25 cellular contexts compared by ENCODE assay signal in the genomic region with DNA sequence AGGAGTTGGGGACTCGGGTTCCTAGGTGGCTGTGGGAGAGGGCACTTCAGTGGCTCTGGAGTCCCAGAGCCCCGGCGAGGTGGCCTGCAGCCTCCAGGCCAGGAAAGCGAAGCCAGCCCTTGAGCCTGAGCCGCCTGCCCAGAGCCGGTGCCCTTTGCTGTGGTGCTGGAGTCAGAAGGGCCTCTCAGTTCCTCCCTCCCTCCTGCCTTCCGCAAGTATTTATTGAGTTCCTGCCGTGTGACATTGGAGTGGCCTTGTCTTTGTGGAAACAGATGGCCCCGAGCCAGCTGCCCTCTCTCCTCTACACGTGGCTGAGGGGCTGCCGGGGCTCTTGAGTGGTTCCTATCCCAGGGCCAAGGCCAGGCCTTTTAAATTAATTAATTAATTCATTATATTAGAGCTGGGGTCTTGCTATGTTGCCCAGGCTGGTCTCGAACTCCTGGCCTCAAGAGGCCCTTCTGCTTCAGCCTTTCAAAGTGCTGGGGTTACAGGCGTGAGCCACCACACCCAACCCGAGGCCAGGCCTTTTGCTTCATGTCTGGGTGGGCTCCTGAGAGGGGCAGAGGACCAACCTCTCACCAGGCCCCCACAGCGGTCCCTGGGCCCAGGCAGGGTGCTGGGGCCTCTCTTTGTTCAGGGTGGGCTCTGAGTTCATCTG. TPM values are rescaled to one million over a fixed set of nuclear protein-coding genes. Genes with fewer than 3 reads are reported as not detected.
A peak's percentile ranks its signal among the peaks of the same experiment; 100 is the strongest.
DNase-seq lines count a peak whose midpoint lies in the region; ATAC-seq, FAIRE-seq and TF ChIP-seq lines count a peak whose summit lies in the region.
"Had no signal": no experiment of that assay in that cellular context is flagged by ENCODE, and none has a peak within 500 bp of the region (broad histone marks: within the 10 kb centered on the region; RNA-seq: fewer than 3 reads in every experiment).

No MANE protein-coding gene starts in this region.

- peak overlapping the region in 1 of 2 donors; percentile 12 for H3K27ac Mint-ChIP-seq in natural killer cell treated with Interleukin-12 subunit alpha and Interleukin-12 subunit beta and Interleukin-15 and Interleukin-18, amount 100 ng/mL, for 72 hours
- peak overlapping the region in 1 of 2 donors; percentile 76 for H3K27ac Mint-ChIP-seq in natural killer cell
- H3K27ac Mint-ChIP-seq in naive thymus-derived CD8-positive, alpha-beta T cell, result peak overlapping the region in 6 of 10 donors; percentile 48 to 90 (median 66)
- H3K27ac Mint-ChIP-seq: IgD-negative memory B cell; memory B cell; nephron progenitor cell; stimulated activated memory B cell treated with anti-CD40 and anti-IgM and Interleukin-4, amounts not matched to agents 10 μg/mL and 1 μg/mL and 100 μg/mL, for 72 hours had no signal

- POLR2A ChIA-PET in K562 (lab: Yijun Ruan, JAX), result no interaction called here
- POLR2A ChIA-PET in naive thymus-derived CD8-positive, alpha-beta T cell (lab: Charles Lee), result interaction anchor here (0.9 to 3.3 kb wide), 3 partner anchors 12 to 46 kb away, joined by 3 to 21 read pairs (median 5); a partner anchor contains a TSS

- no peaks in the 10 kb centered on the region for H3K27me3 Mint-ChIP-seq in natural killer cell treated with Interleukin-12 subunit alpha and Interleukin-12 subunit beta and Interleukin-15 and Interleukin-18, amount 100 ng/mL, for 72 hours
- H3K27me3 Mint-ChIP-seq in natural killer cell (ENCODE audit: low read depth in 2 of 2), result no peaks in the 10 kb centered on the region
- H3K27me3 Mint-ChIP-seq in naive thymus-derived CD8-positive, alpha-beta T cell, result no peaks in the 10 kb centered on the region

- H3K9me1 ChIP-seq in K562 (ENCODE audit: control insufficient read depth, insufficient read depth, low read length), result no peaks in the 10 kb centered on the region

- no peaks in the 10 kb centered on the region for H4K20me1 ChIP-seq in K562 (replicated peaks; ENCODE audit: control insufficient read depth, insufficient read depth, low read length)

- in situ Hi-C loops in K562 (cut with MboI), result no loop called here

- H3K36me3 Mint-ChIP-seq in natural killer cell treated with Interleukin-12 subunit alpha and Interleukin-12 subunit beta and Interleukin-15 and Interleukin-18, amount 100 ng/mL, for 72 hours, result no peaks in the 10 kb centered on the region
- no peaks in the 10 kb centered on the region for H3K36me3 Mint-ChIP-seq in natural killer cell
- no peaks in the 10 kb centered on the region for H3K36me3 Mint-ChIP-seq in naive thymus-derived CD8-positive, alpha-beta T cell
- H3K36me3 Mint-ChIP-seq: memory B cell; stimulated activated memory B cell treated with anti-CD40 and anti-IgM and Interleukin-4, amounts not matched to agents 10 μg/mL and 1 μg/mL and 100 μg/mL, for 72 hours had no signal

- H3K4me1 ChIP-seq in K562 (replicated peaks in 1 of 2; ENCODE audit: control insufficient read depth in 2 of 2, insufficient read depth in 2 of 2, low read length in 2 of 2), result peaks cover 0 to 12% of the 10 kb centered on the region in 2 experiments; a peak in 3 of 5 replicates
- no peaks in the 10 kb centered on the region for H3K4me1 ChIP-seq in aorta (ENCODE audit: control insufficient read depth in 1 of 2, insufficient read depth in 2 of 2, low read length in 2 of 2)

- no peak for TF ChIP-seq RAD21 in K562 (CRISPR knock-in tag; conservative IDR thresholded peaks at IDR 0.05 in 1 of 2, IDR thresholded peaks at IDR 0.05 in 1 of 2)

- H3K27me3 ChIP-seq in K562 (ENCODE audit: control insufficient read depth in 2 of 2, insufficient read depth in 2 of 2, low read length in 2 of 2) (peaks cover 0 to 3% of the 10 kb centered on the region in 2 experiments; a peak in 2 of 5 replicates), aorta (ENCODE audit: control insufficient read depth in 1 of 2, insufficient read depth in 2 of 2, low read length in 1 of 2) (no peaks in the 10 kb centered on the region)

- no peak for TF ChIP-seq POLR2A in K562 (conservative IDR thresholded peaks at IDR 0.05)

- no peak for TF ChIP-seq EP300 in K562 (IDR thresholded peaks at IDR 0.05; ENCODE audit: low read length)

- H3K4me3 Mint-ChIP-seq in natural killer cell treated with Interleukin-12 subunit alpha and Interleukin-12 subunit beta and Interleukin-15 and Interleukin-18, amount 100 ng/mL, for 72 hours, result no peak overlapping the region
- no peak overlapping the region for H3K4me3 Mint-ChIP-seq in natural killer cell
- H3K4me3 Mint-ChIP-seq in naive thymus-derived CD8-positive, alpha-beta T cell, result no peak overlapping the region
- H3K4me3 Mint-ChIP-seq: IgD-negative memory B cell; memory B cell; nephron progenitor cell; stimulated activated memory B cell treated with anti-CD40 and anti-IgM and Interleukin-4, amounts not matched to agents 10 μg/mL and 1 μg/mL and 100 μg/mL, for 72 hours had no signal

- CTCF ChIA-PET in K562 (lab: Yijun Ruan, JAX; ENCODE audit: low intra/inter-chr PET ratio), result no interaction called here

- 54% methylated on average over 15 of the region's 15 CpGs for WGBS in K562 (ENCODE audit: insufficient coverage, low coverage, missing lambda C conversion rate)
- 91 to 94% methylated on average over 15 of the region's 15 CpGs for WGBS in aorta, 2 donors

- peak; percentile 58 for DNase-seq in natural killer cell treated with Interleukin-12 subunit alpha and Interleukin-12 subunit beta and Interleukin-15 and Interleukin-18, amount 100 ng/mL, for 72 hours (ENCODE audit: low spot score)
- DNase-seq in natural killer cell, result no peak
- no peak for DNase-seq in K562 (ENCODE audit: extremely low read depth in 1 of 4, low spot score in 3 of 4)
- no peak for DNase-seq in naive thymus-derived CD8-positive, alpha-beta T cell
- no peak for DNase-seq in aorta
- no peak for DNase-seq in coronary artery (ENCODE audit: low spot score)
- DNase-seq: activated CD4-positive, alpha-beta T cell treated with anti-CD3 and anti-CD28 coated beads, Interleukin-2, amount 50 U/mL, for 48 hours; activated naive CD4-positive, alpha-beta T cell; amygdala; central memory CD4-positive, alpha-beta T cell; DMS 273 treated with DMSO at 0.1 percent for 48 hours; NCI-H526; nephron progenitor cell; posterior cingulate gyrus; stimulated activated CD4-positive, alpha-beta T cell treated with anti-CD3 and anti-CD28 coated beads, Interleukin-1b, Interleukin-23, amount 100 ng/mL, for 48 hours had no signal

- no peak for FAIRE-seq in K562 (lab: Jason Lieb, UNC)
- FAIRE-seq: G401.6, H54, keratinocyte had no signal

- H3K27ac ChIP-seq in K562 (ENCODE audit: extremely low read depth, low read depth, low read length), result no peak overlapping the region
- H3K27ac ChIP-seq in aorta (ENCODE audit: low read depth in 1 of 2, low read length in 2 of 2), result no peak overlapping the region
- no peak overlapping the region for H3K27ac ChIP-seq in coronary artery
- H3K27ac ChIP-seq: thoracic aorta had no signal

- TF ChIP-seq CTCF in natural killer cell (IDR thresholded peaks at IDR 0.05) (no peak), K562 (IDR thresholded peaks at IDR 0.05 in 2 of 3, conservative IDR thresholded peaks at IDR 0.05 in 1 of 3; ENCODE audit: insufficient read depth in 2 of 3, low read depth in 1 of 3, low read length in 3 of 3) (no peak), coronary artery (IDR thresholded peaks at IDR 0.05) (no peak)

- no peaks in the 10 kb centered on the region for H3K79me2 ChIP-seq in K562 (ENCODE audit: control insufficient read depth, insufficient read depth, low read length)

- intact Hi-C loops in natural killer cell (cut with micrococcal nuclease) (loop anchor here (5.0 kb wide), 1 partner anchor 46 kb away; a partner anchor contains a TSS), K562 (cut with micrococcal nuclease) (no loop called here), aorta (cut with DNase I) (no loop called here)

- peaks cover 27 to 36% of the 10 kb centered on the region in 2 donors for H3K4me1 Mint-ChIP-seq in natural killer cell treated with Interleukin-12 subunit alpha and Interleukin-12 subunit beta and Interleukin-15 and Interleukin-18, amount 100 ng/mL, for 72 hours (ENCODE audit: low read depth in 2 of 2)
- H3K4me1 Mint-ChIP-seq in natural killer cell, result peaks cover 31 to 52% of the 10 kb centered on the region in 2 donors
- H3K4me1 Mint-ChIP-seq in naive thymus-derived CD8-positive, alpha-beta T cell, result peaks cover 23 to 60% (median 49%) of the 10 kb centered on the region in 4 donors

- H3K4me3 ChIP-seq in K562 (no peak overlapping the region), aorta (ENCODE audit: low read length in 2 of 2) (no peak overlapping the region), coronary artery (no peak overlapping the region)
- H3K4me3 ChIP-seq: thoracic aorta had no signal

- H3K36me3 ChIP-seq in K562 (ENCODE audit: control insufficient read depth, insufficient read depth, low read length) (no peaks in the 10 kb centered on the region), aorta (ENCODE audit: control insufficient read depth in 1 of 2, insufficient read depth in 2 of 2, low read length in 1 of 2) (no peaks in the 10 kb centered on the region)
- H3K36me3 ChIP-seq: thoracic aorta had no signal

- H3K9me3 Mint-ChIP-seq in natural killer cell treated with Interleukin-12 subunit alpha and Interleukin-12 subunit beta and Interleukin-15 and Interleukin-18, amount 100 ng/mL, for 72 hours, result no peaks in the 10 kb centered on the region
- H3K9me3 Mint-ChIP-seq in natural killer cell, result no peaks in the 10 kb centered on the region
- H3K9me3 Mint-ChIP-seq in naive thymus-derived CD8-positive, alpha-beta T cell, result no peaks in the 10 kb centered on the region
- H3K9me3 Mint-ChIP-seq: memory B cell; nephron progenitor cell; stimulated activated memory B cell treated with anti-CD40 and anti-IgM and Interleukin-4, amounts not matched to agents 10 μg/mL and 1 μg/mL and 100 μg/mL, for 72 hours had no signal

- no TSS peak for BruUV-seq in K562 (replicated peaks; lab: Mats Ljungman, UMichigan)

- H3K4me2 ChIP-seq in K562 (ENCODE audit: insufficient read depth, low read length), result no peak overlapping the region

- H3K9me3 ChIP-seq in K562 (replicated peaks; ENCODE audit: control insufficient read depth, insufficient read depth, low read depth, low read length) (no peaks in the 10 kb centered on the region), aorta (ENCODE audit: control insufficient read depth, low read length) (no peaks in the 10 kb centered on the region)
- H3K9me3 ChIP-seq: thoracic aorta had no signal

- no peak overlapping the region; a peak in 1 of 4 replicates for H3K9ac ChIP-seq in K562 (ENCODE audit: insufficient read depth in 1 of 2, low read depth in 2 of 2, low read length in 2 of 2)

- H2AFZ ChIP-seq in K562 (ENCODE audit: low read depth, low read length), result no peak overlapping the region

- no peak for ATAC-seq in natural killer cell treated with Interleukin-12 subunit alpha and Interleukin-12 subunit beta and Interleukin-15 and Interleukin-18, amount 100 ng/mL, for 72 hours
- ATAC-seq in natural killer cell, result no peak
- ATAC-seq in K562, result no peak
- no peak for ATAC-seq in naive thymus-derived CD8-positive, alpha-beta T cell
- ATAC-seq in aorta (ENCODE audit: low FRiP score), result peak; percentile 9
- no peak for ATAC-seq in HG03521 (IDR thresholded peaks at IDR 0.05; ENCODE audit: unreplicated experiment)
- ATAC-seq in GM19395 (IDR thresholded peaks at IDR 0.05; ENCODE audit: unreplicated experiment), result no peak
- ATAC-seq: SK-N-SH treated with all-trans-retinoic acid at 6 μM for 48 hours; stimulated activated memory B cell treated with anti-CD40 and anti-IgM and Interleukin-4, amounts not matched to agents 10 μg/mL and 1 μg/mL and 100 μg/mL, for 72 hours had no signal

RNA-seq across cellular contexts. Expression of a gene that starts 45.6 kb away (rescaled TPM):
- 1 to 10 TPM in 1 of 2 donors, under 1 TPM in 1; 0.64 to 1.8 TPM for total RNA-seq in natural killer cell treated with Interleukin-12 subunit alpha and Interleukin-12 subunit beta and Interleukin-15 and Interleukin-18, amount 100 ng/mL, for 72 hours
- 1 to 10 TPM; 1.4 to 3.9 (median 2.8) TPM for total RNA-seq in natural killer cell
- 0.25 and 1.5 TPM in 2 replicates for total RNA-seq in K562 (2011; cell fraction: chromatin; rRNA removed; ENCODE audit: low replicate concordance)
- 2.9 and 4.7 TPM in 2 replicates for total RNA-seq in K562 (2011; cell fraction: nucleolus; rRNA removed)
- 1.9 and 2.3 TPM in 2 replicates for total RNA-seq in K562 (2011; cell fraction: nucleoplasm; rRNA removed)
- total RNA-seq in K562 (2014; rRNA removed), result 11.9 and 13.6 TPM in 2 replicates
- total RNA-seq in K562 (2014; rRNA removed; fragmentation: Illumina TruSeq; extraction: Trizol), result 0.19 and 0.22 TPM in 2 replicates
- total RNA-seq in K562 (2015; rRNA removed; fragmentation: Illumina TruSeq; extraction: Trizol), result 0.76 and 1.3 TPM in 2 replicates
- 4.9 and 5.7 TPM in 2 replicates for total RNA-seq in K562 (2021)
- 0.52 and 1.6 TPM in 2 replicates for polyA plus RNA-seq in K562 (2011; rRNA removed)
- polyA plus RNA-seq in K562 (2011; cell fraction: cytosol; rRNA removed), result 2.4 and 5.6 TPM in 2 replicates
- polyA plus RNA-seq in K562 (2011; cell fraction: nucleus; rRNA removed), result 4.3 and 4.5 TPM in 2 replicates
- 1.6 and 2.5 TPM in 2 replicates for polyA plus RNA-seq in K562 (2012)
- polyA plus RNA-seq in K562 (2014; fragmentation: Illumina TruSeq; extraction: Trizol), result 0.25 and 0.29 TPM in 2 replicates
- under 1 TPM; 0.14 to 0.18 TPM for polyA plus RNA-seq in K562 (2014; fragmentation: Nextera tagmentation; extraction: Ambion mirVana)
- 4.0 and 4.7 TPM in 2 replicates for polyA plus RNA-seq in K562 (2014; rRNA removed)
- 0.32 and 0.48 TPM in 2 replicates for polyA minus RNA-seq in K562 (2011; rRNA and poly(A)+ RNA removed)
- polyA minus RNA-seq in K562 (2011; cell fraction: cytosol; rRNA and poly(A)+ RNA removed), result 1.7 and 3.7 TPM in 2 replicates
- polyA minus RNA-seq in K562 (2011; cell fraction: nucleus; rRNA and poly(A)+ RNA removed), result 3.2 and 4.7 TPM in 2 replicates
- total RNA-seq in naive thymus-derived CD8-positive, alpha-beta T cell, result 1 to 10 TPM; 7.5 to 8.8 TPM
- polyA plus RNA-seq in naive thymus-derived CD8-positive, alpha-beta T cell, result under 1 TPM in 2 of 3 donors, not detected in 1; 0.05 to 0.49 TPM
- 10 to 100 TPM; 28.3 to 66.9 TPM for total RNA-seq in aorta
- 10 to 100 TPM in 1 of 2 donors, 1 to 10 TPM in 1; 8.8 to 37.2 TPM for polyA plus RNA-seq in aorta
- polyA plus RNA-seq: IgD-negative memory B cell had no signal
